6 cellular contexts compared by ENCODE assay signal in genomic region chr11:235180-235997, GRCh38. TPM values are rescaled to one million over a fixed set of nuclear protein-coding genes. Genes with fewer than 3 reads are reported as not detected.
A peak's percentile ranks its signal among the peaks of the same experiment; 100 is the strongest.
DNase-seq lines count a peak whose midpoint lies in the region; ATAC-seq and TF ChIP-seq lines count a peak whose summit lies in the region.

No MANE protein-coding gene starts in this region.

- H3K27me3 Mint-ChIP-seq in stimulated activated naive CD8-positive, alpha-beta T cell treated with anti-CD3 and anti-CD28 coated beads, Interleukin-15, Interleukin-2, amounts not matched to agents 100 ng/mL and 50 ng/mL, for 24 hours = no peaks in the 10 kb centered on the region

- intact Hi-C loops in right cardiac atrium (cut with DNase I) = no loop called here

- DNase-seq in right cardiac atrium = no peak
- no peak for DNase-seq in OCI-M1 (lab: John Stamatoyannopoulos, UW)
- DNase-seq in NCI-H345 treated with DMSO at 0.1 percent for 48 hours (lab: John Stamatoyannopoulos, UW; ENCODE audit: unreplicated experiment) = no peak

- CTCF ChIA-PET in HEK293 (lab: Yijun Ruan, JAX) = interaction anchor here (0.5 to 1.0 kb wide), 4 partner anchors 13 to 124 kb away, joined by 3 to 5 read pairs (median 3); no protein-coding TSS in a partner anchor

- H3K4me3 Mint-ChIP-seq in stimulated activated naive CD8-positive, alpha-beta T cell treated with anti-CD3 and anti-CD28 coated beads, Interleukin-15, Interleukin-2, amounts not matched to agents 100 ng/mL and 50 ng/mL, for 24 hours = peak overlapping the region; percentile 94

- no peak for TF ChIP-seq CTCF in HEK293 (tag by site-specific recombination; IDR thresholded peaks at IDR 0.05)

- POLR2A ChIA-PET in HEK293 (lab: Yijun Ruan, JAX) = interaction anchor here (1.3 to 1.8 kb wide), 2 partner anchors 27 to 29 kb away, joined by 4 to 16 read pairs; partner anchors contain the start of genes BET1L and RIC8A

- peaks cover 22% of the 10 kb centered on the region for H3K36me3 Mint-ChIP-seq in stimulated activated naive CD8-positive, alpha-beta T cell treated with anti-CD3 and anti-CD28 coated beads, Interleukin-15, Interleukin-2, amounts not matched to agents 100 ng/mL and 50 ng/mL, for 24 hours (ENCODE audit: low read depth)

- H3K9me3 ChIP-seq in HEK293 (ENCODE audit: control insufficient read depth, insufficient read depth, low read depth, low read length) = no peaks in the 10 kb centered on the region
- H3K9me3 ChIP-seq in right cardiac atrium (ENCODE audit: control insufficient read depth, low read length) = no peaks in the 10 kb centered on the region

- H3K27me3 ChIP-seq in right cardiac atrium (ENCODE audit: control insufficient read depth, insufficient read depth) = no peaks in the 10 kb centered on the region

- H3K4me3 ChIP-seq in HEK293 (ENCODE audit: low read depth, low read length) (peak overlapping the region; percentile 74), right cardiac atrium (ENCODE audit: low read length) (peak overlapping the region; percentile 98)

- H3K27ac ChIP-seq in HEK293 (ENCODE audit: extremely low read depth, low read depth, low read length) (no peak overlapping the region; the same call in 1 of the 2 replicates), right cardiac atrium (ENCODE audit: low read length) (peak overlapping the region; percentile 100)

- no peaks in the 10 kb centered on the region for H3K9me3 Mint-ChIP-seq in stimulated activated naive CD8-positive, alpha-beta T cell treated with anti-CD3 and anti-CD28 coated beads, Interleukin-15, Interleukin-2, amounts not matched to agents 100 ng/mL and 50 ng/mL, for 24 hours

- H3K36me3 ChIP-seq in HEK293 (ENCODE audit: control insufficient read depth in 2 of 2, insufficient read depth in 1 of 2, low read length in 2 of 2) = peaks cover 0 to 27% of the 10 kb centered on the region in 2 experiments; a peak in 1 of 3 replicates

- H3K27ac Mint-ChIP-seq in stimulated activated naive CD8-positive, alpha-beta T cell treated with anti-CD3 and anti-CD28 coated beads, Interleukin-15, Interleukin-2, amounts not matched to agents 100 ng/mL and 50 ng/mL, for 24 hours = peak overlapping the region; percentile 93

- H3K4me1 Mint-ChIP-seq in stimulated activated naive CD8-positive, alpha-beta T cell treated with anti-CD3 and anti-CD28 coated beads, Interleukin-15, Interleukin-2, amounts not matched to agents 100 ng/mL and 50 ng/mL, for 24 hours (ENCODE audit: low read depth) = peaks cover 44% of the 10 kb centered on the region

- ATAC-seq in activated CD4-positive, CD25-positive, alpha-beta regulatory T cell treated with anti-CD3 and anti-CD28 coated beads, Interleukin-2, amount 50 U/mL, for 24 hours = peak; percentile 36 to 42
- ATAC-seq in right cardiac atrium = peak in 1 of 2 donors; percentile 4

- H3K4me1 ChIP-seq in HEK293 (ENCODE audit: control insufficient read depth, insufficient read depth, low read length) (no peaks in the 10 kb centered on the region), right cardiac atrium (ENCODE audit: control insufficient read depth, insufficient read depth, low read length) (no peaks in the 10 kb centered on the region)

- 34% methylated on average over 21 of the region's 21 CpGs for WGBS in right cardiac atrium

TF ChIP-seq in HEK293, 187 proteins besides CTCF, POLR2A, EP300 and RAD21:
- TF ChIP-seq ZNF121 (tag by site-specific recombination; IDR thresholded peaks at IDR 0.05) (no peak), GLI2 (tag by site-specific recombination; IDR thresholded peaks at IDR 0.05; ENCODE audit: borderline replicate concordance, low read depth) (no peak), WT1 (tag by site-specific recombination; IDR thresholded peaks at IDR 0.05) (peak; percentile 61), ZFHX2 (tag by site-specific recombination; conservative IDR thresholded peaks at IDR 0.05) (peak; percentile 36; the same call in 1 of the 2 replicates), ZNF830 (tag by site-specific recombination; IDR thresholded peaks at IDR 0.05; ENCODE audit: low read depth) (no peak), MZF1 (tag by site-specific recombination; IDR thresholded peaks at IDR 0.05; ENCODE audit: borderline replicate concordance) (no peak), PRDM10 (tag by site-specific recombination; IDR thresholded peaks at IDR 0.05) (peak; percentile 74), ZNF600 (tag by site-specific recombination; IDR thresholded peaks at IDR 0.05) (peak; percentile 59; the same call in 1 of the 2 replicates)

RNA-seq across cellular contexts. Expression of gene SIRT3, which starts 0.8 kb away (rescaled TPM):
- total RNA-seq in right cardiac atrium = 10 to 100 TPM; 18.5 to 32.5 (median 27.1) TPM
- polyA plus RNA-seq in right cardiac atrium = 23.9 TPM

RNA-seq across cellular contexts. Expression of gene PSMD13, which starts 1.4 kb away (rescaled TPM):
- total RNA-seq in right cardiac atrium = 10 to 100 TPM; 76.8 to 92.9 (median 85.9) TPM
- 106 TPM for polyA plus RNA-seq in right cardiac atrium

RNA-seq across cellular contexts. Expression of gene RIC8A, which starts 27.9 kb away (rescaled TPM):
- 10 to 100 TPM; 52.4 to 80.6 (median 58.5) TPM for total RNA-seq in right cardiac atrium
- polyA plus RNA-seq in right cardiac atrium = 42.4 TPM

RNA-seq across cellular contexts. Expression of gene BET1L, which starts 28.2 kb away (rescaled TPM):
- 10 to 100 TPM; 27.1 to 39.9 (median 35.5) TPM for total RNA-seq in right cardiac atrium
- 20.9 TPM for polyA plus RNA-seq in right cardiac atrium

RNA-seq across cellular contexts. Expression of gene SCGB1C1, which starts 42.5 kb away (rescaled TPM):
- total RNA-seq in right cardiac atrium = not detected
- polyA plus RNA-seq in right cardiac atrium = not detected
